17 cellular contexts compared by ENCODE assay signal in genomic region chr12:6838854-6839253, GRCh38. TPM values are rescaled to one million over a fixed set of nuclear protein-coding genes. Genes with fewer than 3 reads are reported as not detected.
A peak's percentile ranks its signal among the peaks of the same experiment; 100 is the strongest.
DNase-seq lines count a peak whose midpoint lies in the region; ATAC-seq, FAIRE-seq and TF ChIP-seq lines count a peak whose summit lies in the region.
"Had no signal": no experiment of that assay in that cellular context is flagged by ENCODE, and none has a peak within 500 bp of the region (broad histone marks: within the 10 kb centered on the region; RNA-seq: fewer than 3 reads in every experiment).

No MANE protein-coding gene starts in this region.

- H3K27ac ChIP-seq in heart left ventricle (no peak overlapping the region), osteoblast (ENCODE audit: low read depth, low read length) (no peak overlapping the region)
- H3K27ac ChIP-seq: 22Rv1 had no signal

- peaks cover 2% of the 10 kb centered on the region for H3K79me2 ChIP-seq in osteoblast (ENCODE audit: insufficient read depth, low read length)

- peaks cover 9% of the 10 kb centered on the region for H3K27me3 Mint-ChIP-seq in glutamatergic neuron (ENCODE audit: unreplicated experiment)
- H3K27me3 Mint-ChIP-seq: CD8-positive, alpha-beta memory T cell had no signal

- peak overlapping the region; percentile 18 for H3K9ac ChIP-seq in NT2/D1 (ENCODE audit: insufficient read length, low read depth)

- FAIRE-seq in H54 (lab: Jason Lieb, UNC): no peak
- FAIRE-seq: HTR-8/SVneo, K562 had no signal

- no peak overlapping the region for H3K4me3 ChIP-seq in heart left ventricle
- no peak overlapping the region for H3K4me3 ChIP-seq in NT2/D1 (ENCODE audit: insufficient read length, low read depth)
- H3K4me3 ChIP-seq in osteoblast (ENCODE audit: insufficient read depth, low read length): no peak overlapping the region
- H3K4me3 ChIP-seq: GM12878, GM23338, HAP-1, K562 had no signal

- 92 to 94% (median 93%) methylated on average over 11 to 16 of the region's 16 CpGs for WGBS in heart left ventricle, 4 donors

- H2AFZ ChIP-seq in osteoblast (ENCODE audit: low read length): no peak overlapping the region
- H2AFZ ChIP-seq: GM23338 had no signal

- H3K4me2 ChIP-seq in osteoblast (ENCODE audit: insufficient read depth, low read length): no peak overlapping the region
- H3K4me2 ChIP-seq: GM23338 had no signal

- peaks cover 11% of the 10 kb centered on the region for H4K20me1 ChIP-seq in osteoblast (ENCODE audit: insufficient read depth, low read length)

- H3K9me3 Mint-ChIP-seq in glutamatergic neuron (ENCODE audit: unreplicated experiment): peaks cover 12% of the 10 kb centered on the region
- H3K9me3 Mint-ChIP-seq: CD8-positive, alpha-beta memory T cell; GM23338; HFFc6 had no signal

- H3K4me1 ChIP-seq in heart left ventricle (peaks cover 0 to 34% (median 12%) of the 10 kb centered on the region in 12 donors), NT2/D1 (ENCODE audit: insufficient read depth, insufficient read length) (peaks cover 19% of the 10 kb centered on the region), osteoblast (ENCODE audit: insufficient read depth, low read length) (no peaks in the 10 kb centered on the region)
- H3K4me1 ChIP-seq: HAP-1 had no signal

- intact Hi-C loops in Right ventricle myocardium inferior (cut with DNase I) (no loop called here), heart left ventricle (cut with DNase I) (no loop called here)

- peak overlapping the region; percentile 91 for H3K27ac Mint-ChIP-seq in glutamatergic neuron (ENCODE audit: unreplicated experiment)
- H3K27ac Mint-ChIP-seq: GM23338, HFFc6 had no signal

- DNase-seq in Right ventricle myocardium inferior (ENCODE audit: missing footprints) (peak; percentile 33), heart left ventricle (no peak), NT2/D1 (ENCODE audit: low read depth, low spot score) (no peak), glutamatergic neuron (no peak), osteoblast (ENCODE audit: insufficient read length, low spot score, missing footprints) (peak; percentile 38), H54 (ENCODE audit: insufficient read length, low spot score) (no peak), kidney tubule cell (ENCODE audit: low spot score) (no peak)
- DNase-seq: CD8-positive, alpha-beta memory T cell; DMS53; HFFc6 had no signal

- peak overlapping the region; percentile 67 for H3K4me3 Mint-ChIP-seq in glutamatergic neuron (ENCODE audit: unreplicated experiment)
- H3K4me3 Mint-ChIP-seq: CD8-positive, alpha-beta memory T cell; GM23338; HFFc6 had no signal

- H3K36me3 Mint-ChIP-seq in glutamatergic neuron (ENCODE audit: unreplicated experiment): peaks cover 16% of the 10 kb centered on the region

- peaks cover 0 to 78% (median 37%) of the 10 kb centered on the region in 9 donors for H3K36me3 ChIP-seq in heart left ventricle
- peaks cover 95% of the 10 kb centered on the region for H3K36me3 ChIP-seq in NT2/D1 (ENCODE audit: insufficient read depth, insufficient read length, low read length)
- H3K36me3 ChIP-seq in osteoblast (ENCODE audit: insufficient read depth, low read length): peaks cover 74% of the 10 kb centered on the region

- TF ChIP-seq POLR2A in heart left ventricle (IDR thresholded peaks at IDR 0.05) (no peak), H54 (IDR thresholded peaks at IDR 0.05; ENCODE audit: low read depth, low read length) (no peak)

- H3K4me1 Mint-ChIP-seq in glutamatergic neuron (ENCODE audit: low read depth, unreplicated experiment): peaks cover 23% of the 10 kb centered on the region

- H3K9me3 ChIP-seq in heart left ventricle (no peaks in the 10 kb centered on the region), NT2/D1 (ENCODE audit: insufficient read depth, low read length) (no peaks in the 10 kb centered on the region), osteoblast (ENCODE audit: low read depth, low read length) (no peaks in the 10 kb centered on the region)
- H3K9me3 ChIP-seq: HAP-1 had no signal

- TF ChIP-seq CTCF in heart left ventricle (IDR thresholded peaks at IDR 0.05): no peak
- TF ChIP-seq CTCF in glutamatergic neuron (IDR thresholded peaks at IDR 0.05; ENCODE audit: partially characterized antibody, unreplicated experiment): no peak
- TF ChIP-seq CTCF in osteoblast (IDR thresholded peaks at IDR 0.05; ENCODE audit: extremely low read depth, low read depth, low read length): no peak

- H3K27me3 ChIP-seq in heart left ventricle: no peaks in the 10 kb centered on the region
- H3K27me3 ChIP-seq in NT2/D1 (ENCODE audit: insufficient read depth, insufficient read length): no peaks in the 10 kb centered on the region
- no peaks in the 10 kb centered on the region for H3K27me3 ChIP-seq in osteoblast (ENCODE audit: insufficient read depth, low read length)

- ATAC-seq in Right ventricle myocardium inferior (no peak), heart left ventricle (no peak), GM19452 (IDR thresholded peaks at IDR 0.05; ENCODE audit: unreplicated experiment) (no peak)
- ATAC-seq: GM23338, K562 had no signal

RNA-seq across cellular contexts. Expression of gene GNB3, which starts 1.9 kb away (rescaled TPM):
- 4.0 TPM for total RNA-seq in Right ventricle myocardium inferior
- total RNA-seq in heart left ventricle: 10 to 100 TPM in 2 of 9 donors, 1 to 10 TPM in 6, under 1 TPM in 1; 0.64 to 12.4 (median 6.2) TPM
- 1 to 10 TPM; 1.9 to 6.2 TPM for polyA plus RNA-seq in heart left ventricle
- total RNA-seq in glutamatergic neuron (ENCODE audit: unreplicated experiment): 45.7 TPM
- 1.4 and 2.7 TPM in 2 replicates for total RNA-seq in osteoblast
- polyA plus RNA-seq: CD8-positive, alpha-beta memory T cell had no signal

RNA-seq across cellular contexts. Expression of gene P3H3, which starts 10.6 kb away (rescaled TPM):
- total RNA-seq in Right ventricle myocardium inferior (10.3 TPM), heart left ventricle (10 to 100 TPM in 7 of 9 donors, 1 to 10 TPM in 2; 4.2 to 26.7 (median 16.6) TPM), glutamatergic neuron (ENCODE audit: unreplicated experiment) (58.4 TPM), osteoblast (108 and 130 TPM in 2 replicates)
- 10 to 100 TPM; 11.5 to 29.9 TPM for polyA plus RNA-seq in heart left ventricle

RNA-seq across cellular contexts. Expression of gene CDCA3, which starts 12.2 kb away (rescaled TPM):
- total RNA-seq in Right ventricle myocardium inferior (1.2 TPM), heart left ventricle (1 to 10 TPM in 1 of 9 donors, under 1 TPM in 7, not detected in 1; 0.44 to 8.3 (median 0.96) TPM), glutamatergic neuron (ENCODE audit: unreplicated experiment) (5.2 TPM), osteoblast (4.0 and 5.0 TPM in 2 replicates)
- polyA plus RNA-seq in heart left ventricle: under 1 TPM; 0.42 to 0.65 TPM

RNA-seq across cellular contexts. Expression of gene USP5, which starts 13.1 kb away (rescaled TPM):
- 62.0 TPM for total RNA-seq in Right ventricle myocardium inferior
- total RNA-seq in heart left ventricle: 10 to 100 TPM; 42.0 to 96.8 (median 61.6) TPM
- 10 to 100 TPM; 23.4 to 52.8 TPM for polyA plus RNA-seq in heart left ventricle
- total RNA-seq in glutamatergic neuron (ENCODE audit: unreplicated experiment): 141 TPM
- 65.7 and 77.1 TPM in 2 replicates for total RNA-seq in osteoblast

RNA-seq across cellular contexts. Expression of gene GPR162, which starts 17.2 kb away (rescaled TPM):
- total RNA-seq in Right ventricle myocardium inferior (7.8 TPM), heart left ventricle (1 to 10 TPM; 1.8 to 5.2 (median 2.9) TPM), glutamatergic neuron (ENCODE audit: unreplicated experiment) (145 TPM), osteoblast (1.4 and 5.0 TPM in 2 replicates)
- 1 to 10 TPM; 4.4 to 7.7 TPM for polyA plus RNA-seq in heart left ventricle
- total RNA-seq: GM12878 had no signal
- polyA plus RNA-seq: CD8-positive, alpha-beta memory T cell; GM12878 had no signal

Comparison
In these comparisons a context has a peak if more than half of its experiments do, and no peak if none do; other contexts are left out.
1. DNase-seq: peak in Right ventricle myocardium inferior (single experiment) and osteoblast (single experiment); none in heart left ventricle (0 of 5), NT2/D1 (single experiment), glutamatergic neuron (single experiment), H54 (single experiment) and kidney tubule cell (single experiment).